Comparison of ENCODE assay signal across 1 cellular context in genomic region chr20:45829673-45830106, GRCh38.
A peak's percentile ranks its signal among the peaks of the same experiment; 100 is the strongest.
TF ChIP-seq lines count a peak whose summit lies in the region.
"Not testable (repeated sequence)": the region's sequence is repeated elsewhere in the genome, so short reads cannot be mapped to it uniquely, and the experiment has no call there.

No MANE protein-coding gene starts in this region.

TF ChIP-seq in HepG2, 621 proteins besides CTCF, POLR2A, EP300 and RAD21 (continued from another document):
- peak; percentile 49; the same call in 1 of the 2 replicates for TF ChIP-seq ZNF770 (CRISPR knock-in tag; IDR thresholded peaks at IDR 0.05)
- TF ChIP-seq ZNF264 (CRISPR knock-in tag; IDR thresholded peaks at IDR 0.05) = peak; percentile 67; the same call in 1 of the 2 replicates
- TF ChIP-seq FOXA1 (IDR thresholded peaks at IDR 0.05); NR2F6 (IDR thresholded peaks at IDR 0.05); NONO (IDR thresholded peaks at IDR 0.05); CREM (CRISPR knock-in tag; IDR thresholded peaks at IDR 0.05): not testable (repeated sequence)
- TF ChIP-seq FOXA1 (CRISPR knock-in tag; IDR thresholded peaks at IDR 0.05) = peak; percentile 84
- TF ChIP-seq FOSL2 (CRISPR knock-in tag; IDR thresholded peaks at IDR 0.05) = peak; percentile 32
- TF ChIP-seq ZNF629 (CRISPR knock-in tag; conservative IDR thresholded peaks at IDR 0.05) = peak; percentile 37; the same call in 1 of the 2 replicates
- TF ChIP-seq MIXL1 (CRISPR knock-in tag; IDR thresholded peaks at IDR 0.05) = 0 out of 2 replicates have a peak, but pooled peaks have one; percentile 22
- peak; percentile 65 for TF ChIP-seq HDAC2 (CRISPR knock-in tag; IDR thresholded peaks at IDR 0.05)
- TF ChIP-seq SOX13 (IDR thresholded peaks at IDR 0.05) = peak; percentile 75; the same call in 1 of the 2 replicates
- TF ChIP-seq SOX13 (CRISPR knock-in tag; conservative IDR thresholded peaks at IDR 0.05 in 1 of 2, IDR thresholded peaks at IDR 0.05 in 1 of 2) = peak in 1 of 2 experiments; percentile 96; a peak in 2 of 4 replicates
- peak; percentile 14; the same call in 1 of the 2 replicates for TF ChIP-seq ZFX (CRISPR knock-in tag; IDR thresholded peaks at IDR 0.05; ENCODE audit: low read depth)
- TF ChIP-seq KDM1A (CRISPR knock-in tag; IDR thresholded peaks at IDR 0.05) = peak; percentile 60; the same call in 1 of the 2 replicates
- TF ChIP-seq TARDBP (CRISPR knock-in tag; IDR thresholded peaks at IDR 0.05) = 0 out of 2 replicates have a peak, but pooled peaks have one; percentile 61
- peak; percentile 71 for TF ChIP-seq ZNF18 (CRISPR knock-in tag; IDR thresholded peaks at IDR 0.05; ENCODE audit: insufficient replicate concordance)
- TF ChIP-seq THRA (CRISPR knock-in tag; IDR thresholded peaks at IDR 0.05; ENCODE audit: borderline replicate concordance) = peak; percentile 92; the same call in 1 of the 2 replicates
- peak; percentile 76 for TF ChIP-seq GATAD2A (CRISPR knock-in tag; IDR thresholded peaks at IDR 0.05)
- peak; percentile 81 for TF ChIP-seq RCOR2 (CRISPR knock-in tag; IDR thresholded peaks at IDR 0.05)
- TF ChIP-seq MEF2D (CRISPR knock-in tag; IDR thresholded peaks at IDR 0.05) = peak; percentile 23; the same call in 1 of the 2 replicates
- TF ChIP-seq REPIN1 (CRISPR knock-in tag; IDR thresholded peaks at IDR 0.05; ENCODE audit: borderline replicate concordance, low read depth) = peak; percentile 70; the same call in 1 of the 2 replicates
- TF ChIP-seq RARA (CRISPR knock-in tag; IDR thresholded peaks at IDR 0.05) = peak; percentile 65
- peak; percentile 61; the same call in 1 of the 2 replicates for TF ChIP-seq NR2F6 (CRISPR knock-in tag; IDR thresholded peaks at IDR 0.05)
- TF ChIP-seq ZBTB43 (CRISPR knock-in tag; conservative IDR thresholded peaks at IDR 0.05) = 0 out of 2 replicates have a peak, but pooled peaks have one; percentile 27
- TF ChIP-seq NONO (CRISPR knock-in tag; conservative IDR thresholded peaks at IDR 0.05) = peak; percentile 43; the same call in 1 of the 2 replicates
- TF ChIP-seq ERF (CRISPR knock-in tag; IDR thresholded peaks at IDR 0.05) = peak; percentile 25; the same call in 1 of the 2 replicates
- TF ChIP-seq NFYC (CRISPR knock-in tag; IDR thresholded peaks at IDR 0.05) = peak; percentile 56
- peak; percentile 90 for TF ChIP-seq SOX5 (CRISPR knock-in tag; IDR thresholded peaks at IDR 0.05; ENCODE audit: borderline replicate concordance)
- TF ChIP-seq CREM (IDR thresholded peaks at IDR 0.05) = peak; percentile 16; the same call in 1 of the 2 replicates
- TF ChIP-seq SP4 (CRISPR knock-in tag; IDR thresholded peaks at IDR 0.05) = 0 out of 2 replicates have a peak, but pooled peaks have one; percentile 43
- peak; percentile 40; the same call in 1 of the 2 replicates for TF ChIP-seq ZNF143 (CRISPR knock-in tag; IDR thresholded peaks at IDR 0.05)
- peak; percentile 45; the same call in 1 of the 2 replicates for TF ChIP-seq KMT2B (CRISPR knock-in tag; IDR thresholded peaks at IDR 0.05)
- peak; percentile 99 for TF ChIP-seq ZNF121 (CRISPR knock-in tag; IDR thresholded peaks at IDR 0.05)
- TF ChIP-seq LCORL (IDR thresholded peaks at IDR 0.05) = peak; percentile 46; the same call in 1 of the 2 replicates
- TF ChIP-seq LCORL (CRISPR knock-in tag; IDR thresholded peaks at IDR 0.05) = peak; percentile 89
- TF ChIP-seq ZSCAN31 (CRISPR knock-in tag; IDR thresholded peaks at IDR 0.05; ENCODE audit: low read depth) = peak; percentile 38; the same call in 1 of the 2 replicates
- 0 out of 2 replicates have a peak, but pooled peaks have one; percentile 50 for TF ChIP-seq ARID4A (CRISPR knock-in tag; IDR thresholded peaks at IDR 0.05; ENCODE audit: borderline replicate concordance)
- peak; percentile 62 for TF ChIP-seq FOXP4 (CRISPR knock-in tag; IDR thresholded peaks at IDR 0.05)
- TF ChIP-seq ZNF691 (CRISPR knock-in tag; IDR thresholded peaks at IDR 0.05; ENCODE audit: borderline replicate concordance, low read depth) = 0 out of 2 replicates have a peak, but pooled peaks have one; percentile 15
- TF ChIP-seq ZMYM4 (CRISPR knock-in tag; IDR thresholded peaks at IDR 0.05) = peak; percentile 81
- TF ChIP-seq ZBTB34 (CRISPR knock-in tag; IDR thresholded peaks at IDR 0.05) = peak; percentile 70; the same call in 1 of the 2 replicates
- TF ChIP-seq ISL2 (CRISPR knock-in tag; IDR thresholded peaks at IDR 0.05) = peak; percentile 81; the same call in 1 of the 2 replicates
- peak; percentile 58 for TF ChIP-seq SALL1 (CRISPR knock-in tag; IDR thresholded peaks at IDR 0.05)
- TF ChIP-seq MYC (CRISPR knock-in tag; IDR thresholded peaks at IDR 0.05; ENCODE audit: borderline replicate concordance) = peak; percentile 19; the same call in 1 of the 2 replicates
- 0 out of 2 replicates have a peak, but pooled peaks have one; percentile 43 for TF ChIP-seq YEATS2 (CRISPR knock-in tag; IDR thresholded peaks at IDR 0.05; ENCODE audit: borderline replicate concordance)
- peak; percentile 26; the same call in 1 of the 2 replicates for TF ChIP-seq ZNF430 (CRISPR knock-in tag; IDR thresholded peaks at IDR 0.05)
- TF ChIP-seq TEF (CRISPR knock-in tag; IDR thresholded peaks at IDR 0.05) = 0 out of 2 replicates have a peak, but pooled peaks have one; percentile 70
- TF ChIP-seq ATF3 (CRISPR knock-in tag; IDR thresholded peaks at IDR 0.05) = 0 out of 2 replicates have a peak, but pooled peaks have one; percentile 26
